In the genomic region with DNA sequence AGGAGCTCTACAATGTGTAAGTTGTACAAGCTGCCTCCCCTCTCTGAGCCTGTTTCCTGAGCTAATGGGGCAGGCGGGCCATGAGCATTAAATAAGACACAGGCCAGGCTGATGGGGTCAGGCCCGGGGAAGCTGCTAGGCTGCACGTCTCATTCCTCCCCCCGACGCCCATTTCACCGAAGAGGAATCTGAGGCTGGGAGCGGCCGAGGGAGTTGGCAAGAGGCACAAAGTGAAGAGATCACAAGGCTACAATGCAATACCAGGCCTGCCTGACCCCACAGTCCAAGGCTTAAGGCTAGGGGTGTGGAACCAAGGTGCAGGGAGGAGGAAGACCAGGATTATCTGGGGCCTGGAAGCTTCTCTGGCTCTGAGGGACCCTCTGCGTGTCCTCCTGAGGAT, we compare ENCODE assay signal across 17 cellular contexts. TPM values are rescaled to one million over a fixed set of nuclear protein-coding genes. Genes with fewer than 3 reads are reported as not detected.
DNase-seq lines count a peak whose midpoint lies in the region; FAIRE-seq and TF ChIP-seq lines count a peak whose summit lies in the region.
"Had no signal": no experiment of that assay in that cellular context is flagged by ENCODE, and none has a peak within 500 bp of the region (broad histone marks: within the 10 kb centered on the region; RNA-seq: fewer than 3 reads in every experiment).

No MANE protein-coding gene starts in this region.

- H3K27ac ChIP-seq in astrocyte (ENCODE audit: low read depth, low read length) (no peak overlapping the region), right atrium auricular region (peak overlapping the region in 1 of 2 donors; percentile 42), spleen (peak overlapping the region in 7 of 8 donors; percentile 31 to 89 (median 42))

- DNase-seq in EH (ENCODE audit: low read depth) (peak; percentile 79), astrocyte (ENCODE audit: low read depth) (peak; percentile 22), right atrium auricular region (ENCODE audit: low spot score) (peak; percentile 70), spleen (no peak), ecto neural progenitor cell (ENCODE audit: low spot score) (no peak), SKM-1 treated with dmso at 0.1 percent for 144 hours (lab: John Stamatoyannopoulos, UW; ENCODE audit: unreplicated experiment) (no peak), inferior parietal cortex (ENCODE audit: extremely low spot score) (no peak), mesothelial cell of epicardium (ENCODE audit: low spot score in 2 of 2, unreplicated experiment in 2 of 2) (no peak)
- DNase-seq: activated CD8-positive, alpha-beta memory T cell treated with anti-CD3 and anti-CD28 coated beads, Interleukin-2, amount 50 U/mL, for 48 hours; activated naive CD4-positive, alpha-beta T cell treated with anti-CD3 and anti-CD28 coated beads, Interleukin-2, amount 50 U/mL, for 16 hours; DMS79 treated with DMSO at 0.1 percent for 48 hours; NCI-H1092 treated with DMSO at 0.1 percent for 48 hours; nucleus accumbens had no signal

- H3K9me3 Mint-ChIP-seq in astrocyte (ENCODE audit: unreplicated experiment) (no peaks in the 10 kb centered on the region), mesothelial cell of epicardium (no peaks in the 10 kb centered on the region)
- H3K9me3 Mint-ChIP-seq: memory B cell had no signal

- H3K27me3 ChIP-seq in astrocyte (ENCODE audit: insufficient read depth, low read length) (no peaks in the 10 kb centered on the region), right atrium auricular region (no peaks in the 10 kb centered on the region), spleen (replicated peaks in 1 of 7) (no peaks in the 10 kb centered on the region)

- no peak overlapping the region for H2AFZ ChIP-seq in astrocyte (ENCODE audit: low read depth, low read length)

- peaks cover 32% of the 10 kb centered on the region for H4K20me1 ChIP-seq in astrocyte (ENCODE audit: insufficient read depth, low read length)

- H3K9me3 ChIP-seq in astrocyte (ENCODE audit: insufficient read depth, low read depth, low read length) (no peaks in the 10 kb centered on the region), right atrium auricular region (no peaks in the 10 kb centered on the region), spleen (no peaks in the 10 kb centered on the region)

- no peak overlapping the region for H3K9ac ChIP-seq in astrocyte (ENCODE audit: low read length)

- TF ChIP-seq CTCF in astrocyte (IDR thresholded peaks at IDR 0.05; ENCODE audit: insufficient read depth, low read depth, low read length) = no peak
- TF ChIP-seq CTCF in right atrium auricular region (IDR thresholded peaks at IDR 0.05) = no peak
- TF ChIP-seq CTCF in spleen (IDR thresholded peaks at IDR 0.05 in 8 of 11, conservative IDR thresholded peaks at IDR 0.05 in 3 of 11) = no peak
- no peak for TF ChIP-seq CTCF in mesothelial cell of epicardium (IDR thresholded peaks at IDR 0.05; ENCODE audit: unreplicated experiment)

- TF ChIP-seq POLR2A in spleen (IDR thresholded peaks at IDR 0.05) = no peak

- WGBS in spleen, 5 donors = 60 to 87% (median 79%) methylated on average over 2 to 9 of the region's 9 CpGs

- H3K4me2 ChIP-seq in astrocyte (ENCODE audit: low read length) = no peak overlapping the region

- H3K4me1 Mint-ChIP-seq in astrocyte (ENCODE audit: low read depth, unreplicated experiment) = peaks cover 15% of the 10 kb centered on the region
- peaks cover 17% of the 10 kb centered on the region for H3K4me1 Mint-ChIP-seq in mesothelial cell of epicardium

- H3K36me3 ChIP-seq in astrocyte (ENCODE audit: insufficient read depth, low read length) (no peaks in the 10 kb centered on the region), right atrium auricular region (peaks cover 40% of the 10 kb centered on the region), spleen (peaks cover 0 to 73% (median 11%) of the 10 kb centered on the region in 6 donors)

- H3K27me3 Mint-ChIP-seq in astrocyte (ENCODE audit: low read depth, unreplicated experiment) (no peaks in the 10 kb centered on the region), mesothelial cell of epicardium (ENCODE audit: low read depth) (no peaks in the 10 kb centered on the region)

- intact Hi-C loops in spleen (cut with DNase I; ENCODE audit: low total_unique reads) = no loop called here

- H3K4me1 ChIP-seq in astrocyte (ENCODE audit: insufficient read depth, low read length) = no peaks in the 10 kb centered on the region
- peaks cover 0 to 45% of the 10 kb centered on the region in 2 donors for H3K4me1 ChIP-seq in right atrium auricular region
- peaks cover 5 to 89% (median 42%) of the 10 kb centered on the region in 6 donors for H3K4me1 ChIP-seq in spleen

- H3K27ac Mint-ChIP-seq in astrocyte (ENCODE audit: unreplicated experiment) (no peak overlapping the region), mesothelial cell of epicardium (no peak overlapping the region)
- H3K27ac Mint-ChIP-seq: memory B cell had no signal

- H3K36me3 Mint-ChIP-seq in astrocyte (ENCODE audit: low read depth, unreplicated experiment) = peaks cover 19% of the 10 kb centered on the region
- H3K36me3 Mint-ChIP-seq in mesothelial cell of epicardium = no peaks in the 10 kb centered on the region
- H3K36me3 Mint-ChIP-seq: memory B cell had no signal

- no peak for FAIRE-seq in astrocyte (lab: Jason Lieb, UNC)
- FAIRE-seq: GM12878 had no signal

- H3K4me3 Mint-ChIP-seq in astrocyte (ENCODE audit: unreplicated experiment) = no peak overlapping the region
- no peak overlapping the region for H3K4me3 Mint-ChIP-seq in mesothelial cell of epicardium
- H3K4me3 Mint-ChIP-seq: memory B cell had no signal

- H3K4me3 ChIP-seq in astrocyte (ENCODE audit: insufficient read depth, low read depth, low read length) = no peak overlapping the region
- H3K4me3 ChIP-seq in right atrium auricular region = no peak overlapping the region
- H3K4me3 ChIP-seq in spleen = no peak overlapping the region
- H3K4me3 ChIP-seq: GM12878 had no signal

- peaks cover 35% of the 10 kb centered on the region for H3K79me2 ChIP-seq in astrocyte (ENCODE audit: insufficient read depth, low read length)

RNA-seq across cellular contexts. Expression of gene PLXND1, which starts 19.4 kb away (rescaled TPM):
- 184 and 188 TPM in 2 replicates for total RNA-seq in astrocyte
- 10 to 100 TPM; 44.5 to 93.1 TPM for total RNA-seq in right atrium auricular region
- 100 to 1,000 TPM; 121 to 238 (median 170) TPM for total RNA-seq in spleen
- polyA plus RNA-seq in spleen = 10 to 100 TPM; 44.4 to 97.9 (median 79.2) TPM
- 53.9 to 60.6 TPM (median 54.7 TPM) in 3 replicates for total RNA-seq in mesothelial cell of epicardium

RNA-seq across cellular contexts. Expression of gene H1-8, which starts 44.1 kb away (rescaled TPM):
- not detected in 2 replicates for total RNA-seq in astrocyte
- total RNA-seq in right atrium auricular region = not detected
- not detected for total RNA-seq in spleen
- not detected for polyA plus RNA-seq in spleen
- not detected in 3 replicates for total RNA-seq in mesothelial cell of epicardium
- total RNA-seq: GM12878, temporal lobe had no signal
- polyA plus RNA-seq: BJ, GM12878 had no signal

RNA-seq across cellular contexts. Expression of gene RHO, which starts 58.6 kb away (rescaled TPM):
- total RNA-seq in astrocyte (not detected in 2 replicates), right atrium auricular region (not detected), spleen (not detected), mesothelial cell of epicardium (0.09 to 0.11 TPM in 2 of 3 replicates, not detected in the other)
- polyA plus RNA-seq in spleen = not detected
- total RNA-seq: GM12878, temporal lobe had no signal
- polyA plus RNA-seq: BJ, GM12878 had no signal

Comparison
In these comparisons a context has a peak if more than half of its experiments do, and no peak if none do; other contexts are left out.
1. DNase-seq: peak in EH (single experiment), astrocyte (single experiment) and right atrium auricular region (single experiment); none in spleen (single experiment), ecto neural progenitor cell (single experiment), SKM-1 treated with dmso at 0.1 percent for 144 hours (single experiment), inferior parietal cortex (single experiment) and mesothelial cell of epicardium (0 of 2).